ENCODE assay signal across 8 cellular contexts in the genomic region with DNA sequence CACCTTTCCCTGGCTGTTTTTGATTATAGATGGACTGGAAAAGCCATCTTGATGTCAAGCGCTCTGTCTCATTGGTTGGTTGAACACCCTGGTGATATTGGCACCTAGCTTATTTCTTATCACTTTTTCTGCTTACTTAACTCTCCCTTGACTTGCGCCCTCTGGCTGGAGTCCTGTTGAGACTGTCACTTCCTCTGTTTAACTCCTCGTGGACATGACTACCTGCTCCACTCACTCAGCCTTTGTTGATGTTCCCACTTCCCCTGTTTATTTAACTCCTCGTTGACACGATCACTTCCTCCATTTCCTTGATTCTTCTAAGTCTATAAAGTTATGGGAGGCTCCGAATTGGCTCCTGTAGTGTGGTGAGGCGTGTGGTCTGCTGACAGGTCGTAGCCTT. TPM values are rescaled to one million over a fixed set of nuclear protein-coding genes. Genes with fewer than 3 reads are reported as not detected.
DNase-seq lines count a peak whose midpoint lies in the region; ATAC-seq, FAIRE-seq and TF ChIP-seq lines count a peak whose summit lies in the region.
"Not testable (repeated sequence)": the region's sequence is repeated elsewhere in the genome, so short reads cannot be mapped to it uniquely, and the experiment has no call there.

No MANE protein-coding gene starts in this region.

- POLR2A ChIA-PET in PC-3 (lab: Charles Lee; ENCODE audit: unreplicated experiment) = not testable (repeated sequence)

- peaks cover 24% of the 10 kb centered on the region for H3K36me3 Mint-ChIP-seq in astrocyte (ENCODE audit: low read depth, unreplicated experiment)

- WGBS in hepatocyte (ENCODE audit: low lambda C conversion rate, missing lambda C conversion rate) = 77% methylated on average over 8 of the region's 8 CpGs

- not testable (repeated sequence) for H2AFZ ChIP-seq in PC-3 (ENCODE audit: low read length); astrocyte (ENCODE audit: low read depth, low read length); fibroblast of lung (ENCODE audit: low read length); hepatocyte; osteoblast (ENCODE audit: low read length)

- BruUV-seq in PC-3 (replicated peaks; lab: Mats Ljungman, UMichigan) = not testable (repeated sequence)

- H3K9me3 ChIP-seq in PC-3 (ENCODE audit: low read length); astrocyte (ENCODE audit: insufficient read depth, low read depth, low read length); fibroblast of lung (ENCODE audit: control insufficient read depth, insufficient read depth, low read depth, low read length); hepatocyte (ENCODE audit: low read depth); osteoblast (ENCODE audit: low read depth, low read length): not testable (repeated sequence)

- H3K4me1 ChIP-seq in PC-3 (ENCODE audit: insufficient read depth, low read length); hepatocyte (ENCODE audit: insufficient read depth): not testable (repeated sequence)
- H3K4me1 ChIP-seq in astrocyte (ENCODE audit: insufficient read depth, low read length) (peaks cover 40% of the 10 kb centered on the region), fibroblast of lung (ENCODE audit: control insufficient read depth, extremely low read depth, insufficient read depth, low read length) (peaks cover 20% of the 10 kb centered on the region), osteoblast (ENCODE audit: insufficient read depth, low read length) (peaks cover 18% of the 10 kb centered on the region)

- H3K9ac ChIP-seq in PC-3 (ENCODE audit: low read length); astrocyte (ENCODE audit: low read length); fibroblast of lung (ENCODE audit: insufficient read depth, low read length): not testable (repeated sequence)

- CTCF ChIA-PET in PC-3 (lab: Charles Lee) = not testable (repeated sequence)

- intact Hi-C loops in PC-3 (cut with micrococcal nuclease) = not testable (repeated sequence)

- not testable (repeated sequence) for H3K4me2 ChIP-seq in PC-3 (ENCODE audit: low read length); fibroblast of lung (ENCODE audit: extremely low read depth, insufficient read depth, low read length); hepatocyte; osteoblast (ENCODE audit: insufficient read depth, low read length)
- H3K4me2 ChIP-seq in astrocyte (ENCODE audit: low read length) = peak overlapping the region; percentile 31

- H3K27me3 ChIP-seq in PC-3 (ENCODE audit: low read length); astrocyte (ENCODE audit: insufficient read depth, low read length); fibroblast of lung (ENCODE audit: control insufficient read depth, insufficient read depth, low read length); hepatocyte; osteoblast (ENCODE audit: insufficient read depth, low read length): not testable (repeated sequence)

- not testable (repeated sequence) for H3K27me3 Mint-ChIP-seq in astrocyte (ENCODE audit: low read depth, unreplicated experiment)

- peaks cover 20% of the 10 kb centered on the region for H3K4me1 Mint-ChIP-seq in astrocyte (ENCODE audit: low read depth, unreplicated experiment)

- not testable (repeated sequence) for H3K9me3 Mint-ChIP-seq in astrocyte (ENCODE audit: unreplicated experiment)

- peak; percentile 57 for ATAC-seq in PC-3

- H3K27ac Mint-ChIP-seq in astrocyte (ENCODE audit: unreplicated experiment) = peak overlapping the region; percentile 26

- not testable (repeated sequence) for H3K27ac ChIP-seq in PC-3 (ENCODE audit: low read length); astrocyte (ENCODE audit: low read depth, low read length); hepatocyte
- H3K27ac ChIP-seq in fibroblast of lung (ENCODE audit: insufficient read depth, low read length) = peak overlapping the region; percentile 8
- H3K27ac ChIP-seq in osteoblast (ENCODE audit: low read depth, low read length) = peak overlapping the region; percentile 34

- not testable (repeated sequence) for H3K4me3 ChIP-seq in PC-3 (ENCODE audit: low read length); astrocyte (ENCODE audit: insufficient read depth, low read depth, low read length); fibroblast of lung (replicated peaks in 1 of 4; ENCODE audit: control extremely low read depth in 1 of 4, insufficient read depth in 1 of 4, low read depth in 3 of 4, low read length in 4 of 4); hepatocyte; osteoblast (ENCODE audit: insufficient read depth, low read length)

- not testable (repeated sequence) for H3K79me2 ChIP-seq in PC-3 (ENCODE audit: low read length); hepatocyte
- H3K79me2 ChIP-seq in astrocyte (ENCODE audit: insufficient read depth, low read length) (peaks cover 42% of the 10 kb centered on the region), fibroblast of lung (ENCODE audit: control insufficient read depth, insufficient read depth, low read length) (peaks cover 46% of the 10 kb centered on the region), osteoblast (ENCODE audit: insufficient read depth, low read length) (peaks cover 69% of the 10 kb centered on the region)

- not testable (repeated sequence) for TF ChIP-seq CTCF in PC-3 (conservative IDR thresholded peaks at IDR 0.05; ENCODE audit: low read depth, low read length); astrocyte (IDR thresholded peaks at IDR 0.05; ENCODE audit: insufficient read depth, low read depth, low read length); fibroblast of lung (conservative IDR thresholded peaks at IDR 0.05 in 1 of 2, IDR thresholded peaks at IDR 0.05 in 1 of 2; ENCODE audit: low read depth in 1 of 2, low read length in 2 of 2); osteoblast (IDR thresholded peaks at IDR 0.05; ENCODE audit: extremely low read depth, low read depth, low read length)
- TF ChIP-seq CTCF in hepatocyte (IDR thresholded peaks at IDR 0.05; ENCODE audit: poor library complexity) = peak; percentile 11

- not testable (repeated sequence) for H3K36me3 ChIP-seq in PC-3 (ENCODE audit: low read depth, low read length); hepatocyte (replicated peaks; ENCODE audit: insufficient read depth, low read depth)
- H3K36me3 ChIP-seq in astrocyte (ENCODE audit: insufficient read depth, low read length) (peaks cover 16% of the 10 kb centered on the region), fibroblast of lung (ENCODE audit: control insufficient read depth, insufficient read depth, low read length) (peaks cover 40% of the 10 kb centered on the region), osteoblast (ENCODE audit: insufficient read depth, low read length) (peaks cover 61% of the 10 kb centered on the region)

- FAIRE-seq in astrocyte (lab: Jason Lieb, UNC) = not testable (repeated sequence)

- not testable (repeated sequence) for H3F3A ChIP-seq in PC-3 (ENCODE audit: low read length, unreplicated experiment)

- H4K20me1 ChIP-seq in PC-3 (ENCODE audit: low read length); fibroblast of lung (ENCODE audit: control insufficient read depth, extremely low read depth, insufficient read depth, low read length); hepatocyte (ENCODE audit: insufficient read depth, poor library complexity, severe bottlenecking): not testable (repeated sequence)
- H4K20me1 ChIP-seq in astrocyte (ENCODE audit: insufficient read depth, low read length) (peaks cover 63% of the 10 kb centered on the region), osteoblast (ENCODE audit: insufficient read depth, low read length) (peaks cover 28% of the 10 kb centered on the region)

- DNase-seq in Daoy (ENCODE audit: low read depth) = peak; percentile 30
- peak; percentile 60 for DNase-seq in HT-29 (ENCODE audit: low spot score)
- DNase-seq in PC-3 = peak; percentile 14
- DNase-seq in astrocyte (ENCODE audit: low read depth); hepatocyte (ENCODE audit: low spot score); osteoblast (ENCODE audit: insufficient read length, low spot score, missing footprints): not testable (repeated sequence)
- peak; percentile 83 for DNase-seq in dermis blood vessel endothelial cell
- DNase-seq in fibroblast of lung (ENCODE audit: low read depth in 2 of 2) = peak in 1 of 2 donors; percentile 38

- H3K9me2 ChIP-seq in PC-3 (replicated peaks; ENCODE audit: low read length); hepatocyte (replicated peaks; ENCODE audit: insufficient read depth): not testable (repeated sequence)

- peak overlapping the region; percentile 29 for H3K4me3 Mint-ChIP-seq in astrocyte (ENCODE audit: unreplicated experiment)

RNA-seq across cellular contexts. Expression of gene ARHGAP23, which starts 43.0 kb away (rescaled TPM):
- 4.1 and 7.1 TPM in 2 replicates for total RNA-seq in Daoy (2014; rRNA removed; shearing (Covaris generic))
- 326 and 391 TPM in 2 replicates for total RNA-seq in HT-29 (2014; rRNA removed; shearing (Covaris generic))
- 9.0 and 10.6 TPM in 2 replicates for total RNA-seq in PC-3 (2014; rRNA removed)
- 88.5 and 118 TPM in 2 replicates for total RNA-seq in astrocyte
- 34.9 and 104 TPM in 2 replicates for total RNA-seq in dermis blood vessel endothelial cell
- total RNA-seq in fibroblast of lung = 18.2 and 41.1 TPM in 2 replicates
- 28.1 and 31.0 TPM in 2 replicates for polyA plus RNA-seq in fibroblast of lung
- polyA plus RNA-seq in fibroblast of lung (2012) = 71.0 and 72.1 TPM in 2 replicates
- polyA minus RNA-seq in fibroblast of lung (ENCODE audit: low replicate concordance) = 114 and 139 TPM in 2 replicates
- 7.3 and 16.0 TPM in 2 replicates for total RNA-seq in hepatocyte
- polyA plus RNA-seq in hepatocyte = 30.0 and 32.8 TPM in 2 replicates
- 47.0 and 49.8 TPM in 2 replicates for total RNA-seq in osteoblast
